8 cellular contexts compared by ENCODE assay signal in the genomic region with DNA sequence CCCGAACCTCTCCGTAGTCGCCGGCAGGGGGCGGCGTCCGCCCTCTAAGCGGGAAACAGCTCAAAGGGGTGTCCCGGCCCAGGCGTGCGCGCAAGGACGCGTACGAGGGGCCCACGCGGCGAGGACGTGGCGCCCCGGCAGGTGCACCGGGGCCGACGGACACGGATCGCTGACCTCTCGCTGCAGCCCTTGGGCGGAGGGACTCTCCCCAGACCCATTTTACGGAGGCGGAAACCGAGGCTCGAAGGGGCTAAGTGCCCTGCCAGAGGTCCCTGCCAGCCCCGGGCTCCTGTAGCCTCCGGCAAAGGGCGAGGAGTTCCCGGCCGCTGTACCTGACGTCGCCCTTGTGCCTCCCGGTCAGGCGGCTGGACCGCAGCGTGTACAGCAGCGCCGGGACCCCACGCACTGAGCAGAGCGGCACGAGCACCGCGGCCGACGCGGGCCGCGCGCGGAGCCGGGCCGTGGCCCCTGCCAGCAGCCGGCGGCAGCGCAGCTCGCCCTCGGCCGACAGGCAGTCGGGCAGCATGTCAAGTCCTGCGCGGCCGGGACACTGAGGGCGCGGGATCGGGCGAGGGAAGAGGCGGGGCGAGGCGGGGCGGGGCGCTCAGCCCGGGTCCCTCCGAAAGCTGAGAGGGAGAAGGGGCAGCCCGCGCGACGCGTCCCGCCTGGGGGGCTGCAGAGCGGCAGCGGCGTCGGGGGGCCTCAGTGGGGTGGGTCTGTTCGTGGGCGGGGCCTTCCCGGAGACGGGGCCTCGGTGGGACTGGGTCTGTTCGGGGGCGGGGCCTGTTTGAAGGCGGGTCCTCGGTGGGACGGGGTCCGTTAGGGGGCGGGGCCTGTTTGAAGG. TPM values are rescaled to one million over a fixed set of nuclear protein-coding genes. Genes with fewer than 3 reads are reported as not detected.
A peak's percentile ranks its signal among the peaks of the same experiment; 100 is the strongest.
DNase-seq lines count a peak whose midpoint lies in the region; ATAC-seq and TF ChIP-seq lines count a peak whose summit lies in the region.

A gene with protein sequence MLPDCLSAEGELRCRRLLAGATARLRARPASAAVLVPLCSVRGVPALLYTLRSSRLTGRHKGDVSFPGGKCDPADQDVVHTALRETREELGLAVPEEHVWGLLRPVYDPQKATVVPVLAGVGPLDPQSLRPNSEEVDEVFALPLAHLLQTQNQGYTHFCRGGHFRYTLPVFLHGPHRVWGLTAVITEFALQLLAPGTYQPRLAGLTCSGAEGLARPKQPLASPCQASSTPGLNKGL (minus strand): TSS at position 552 of the 844 bp plus-strand sequence. CDS start 26 bp downstream, at position 526.

- TF ChIP-seq CTCF in fibroblast of pulmonary artery (IDR thresholded peaks at IDR 0.05; ENCODE audit: low read length, missing control alignments) (peak; percentile 65), nephron progenitor cell (IDR thresholded peaks at IDR 0.05) (peak; percentile 84)

- peak within 1 kb of the TSS; percentile 93 for H3K27ac Mint-ChIP-seq in activated T-helper 2 cell treated with anti-CD3 and anti-CD28 coated beads, Interferon-gamma antibody, Interleukin-2, Interleukin-4, amounts not matched to agents 10 μg/mL and 5 μg/mL and 100 μg/mL, durations not matched to agents 14 hours and 24 hours and 36 hours
- peak within 1 kb of the TSS; percentile 90 for H3K27ac Mint-ChIP-seq in nephron progenitor cell
- peak within 1 kb of the TSS; percentile 84 for H3K27ac Mint-ChIP-seq in stimulated activated naive CD8-positive, alpha-beta T cell treated with anti-CD3 and anti-CD28 coated beads, Interleukin-15, Interleukin-2, amounts not matched to agents 100 ng/mL and 50 ng/mL, for 24 hours

- DNase-seq in D341Med (ENCODE audit: low spot score) (peak; percentile 89), HS-5 (ENCODE audit: low read depth) (peak; percentile 28), RKO (ENCODE audit: low spot score) (peak; percentile 89), fibroblast of pulmonary artery (ENCODE audit: low read depth) (peak; percentile 78), nephron progenitor cell (peak; percentile 99)
- DNase-seq in activated T-helper 2 cell treated with anti-CD3 and anti-CD28 coated beads, Interferon-gamma antibody, Interleukin-2, Interleukin-4, amounts not matched to agents 10 μg/mL and 5 μg/mL and 100 μg/mL, durations not matched to agents 14 hours and 24 hours and 36 hours (ENCODE audit: low spot score) = peak; percentile 85

- no peaks in the 10 kb centered on the region for H3K27me3 Mint-ChIP-seq in activated T-helper 2 cell treated with anti-CD3 and anti-CD28 coated beads, Interferon-gamma antibody, Interleukin-2, Interleukin-4, amounts not matched to agents 10 μg/mL and 5 μg/mL and 100 μg/mL, durations not matched to agents 14 hours and 24 hours and 36 hours (ENCODE audit: low read depth)
- H3K27me3 Mint-ChIP-seq in nephron progenitor cell (ENCODE audit: low read depth, poor library complexity) = no peaks in the 10 kb centered on the region
- no peaks in the 10 kb centered on the region for H3K27me3 Mint-ChIP-seq in stimulated activated naive CD8-positive, alpha-beta T cell treated with anti-CD3 and anti-CD28 coated beads, Interleukin-15, Interleukin-2, amounts not matched to agents 100 ng/mL and 50 ng/mL, for 24 hours

- H3K4me3 Mint-ChIP-seq in activated T-helper 2 cell treated with anti-CD3 and anti-CD28 coated beads, Interferon-gamma antibody, Interleukin-2, Interleukin-4, amounts not matched to agents 10 μg/mL and 5 μg/mL and 100 μg/mL, durations not matched to agents 14 hours and 24 hours and 36 hours (ENCODE audit: low read depth) = peak within 1 kb of the TSS; percentile 85
- peak within 1 kb of the TSS; percentile 90 for H3K4me3 Mint-ChIP-seq in nephron progenitor cell
- peak within 1 kb of the TSS; percentile 84 for H3K4me3 Mint-ChIP-seq in stimulated activated naive CD8-positive, alpha-beta T cell treated with anti-CD3 and anti-CD28 coated beads, Interleukin-15, Interleukin-2, amounts not matched to agents 100 ng/mL and 50 ng/mL, for 24 hours

- no peaks in the 10 kb centered on the region for H3K36me3 Mint-ChIP-seq in activated T-helper 2 cell treated with anti-CD3 and anti-CD28 coated beads, Interferon-gamma antibody, Interleukin-2, Interleukin-4, amounts not matched to agents 10 μg/mL and 5 μg/mL and 100 μg/mL, durations not matched to agents 14 hours and 24 hours and 36 hours (ENCODE audit: low read depth)
- peaks cover 29% of the 10 kb centered on the region for H3K36me3 Mint-ChIP-seq in nephron progenitor cell (ENCODE audit: low read depth)
- peaks cover 7% of the 10 kb centered on the region for H3K36me3 Mint-ChIP-seq in stimulated activated naive CD8-positive, alpha-beta T cell treated with anti-CD3 and anti-CD28 coated beads, Interleukin-15, Interleukin-2, amounts not matched to agents 100 ng/mL and 50 ng/mL, for 24 hours (ENCODE audit: low read depth)

- ATAC-seq in GM19467 (IDR thresholded peaks at IDR 0.05; ENCODE audit: unreplicated experiment) = peak; percentile 47

- H3K4me3 ChIP-seq in fibroblast of pulmonary artery (replicated peaks; ENCODE audit: low read depth, low read length) = peak within 1 kb of the TSS; percentile 70

- peaks cover 9% of the 10 kb centered on the region for H3K4me1 Mint-ChIP-seq in activated T-helper 2 cell treated with anti-CD3 and anti-CD28 coated beads, Interferon-gamma antibody, Interleukin-2, Interleukin-4, amounts not matched to agents 10 μg/mL and 5 μg/mL and 100 μg/mL, durations not matched to agents 14 hours and 24 hours and 36 hours (ENCODE audit: low read depth)
- H3K4me1 Mint-ChIP-seq in nephron progenitor cell = peaks cover 27% of the 10 kb centered on the region
- H3K4me1 Mint-ChIP-seq in stimulated activated naive CD8-positive, alpha-beta T cell treated with anti-CD3 and anti-CD28 coated beads, Interleukin-15, Interleukin-2, amounts not matched to agents 100 ng/mL and 50 ng/mL, for 24 hours (ENCODE audit: low read depth) = peaks cover 10% of the 10 kb centered on the region

- H3K9me3 Mint-ChIP-seq in activated T-helper 2 cell treated with anti-CD3 and anti-CD28 coated beads, Interferon-gamma antibody, Interleukin-2, Interleukin-4, amounts not matched to agents 10 μg/mL and 5 μg/mL and 100 μg/mL, durations not matched to agents 14 hours and 24 hours and 36 hours = no peaks in the 10 kb centered on the region
- H3K9me3 Mint-ChIP-seq in nephron progenitor cell = peaks cover 9% of the 10 kb centered on the region
- no peaks in the 10 kb centered on the region for H3K9me3 Mint-ChIP-seq in stimulated activated naive CD8-positive, alpha-beta T cell treated with anti-CD3 and anti-CD28 coated beads, Interleukin-15, Interleukin-2, amounts not matched to agents 100 ng/mL and 50 ng/mL, for 24 hours

- intact Hi-C loops in activated T-helper 2 cell treated with anti-CD3 and anti-CD28 coated beads, Interferon-gamma antibody, Interleukin-2, Interleukin-4, amounts not matched to agents 10 μg/mL and 5 μg/mL and 100 μg/mL, durations not matched to agents 14 hours and 24 hours and 36 hours (cut with micrococcal nuclease) = loop anchor here (1.0 to 5.0 kb wide), 4 partner anchors 15 to 175 kb away; a partner anchor contains a TSS

RNA-seq across cellular contexts. Expression of the gene that starts here (rescaled TPM):
- total RNA-seq in activated T-helper 2 cell treated with anti-CD3 and anti-CD28 coated beads, Interferon-gamma antibody, Interleukin-2, Interleukin-4, amounts not matched to agents 10 μg/mL and 5 μg/mL and 100 μg/mL, durations not matched to agents 14 hours and 24 hours and 36 hours = 22.2 and 27.9 TPM in 2 replicates

Comparison
In these comparisons a context has a peak if more than half of its experiments do, and no peak if none do; other contexts are left out.
1. Peak in every context shown above with its lines: DNase-seq, ATAC-seq and H3K4me3 ChIP-seq.
2. DNase-seq: peak in every context shown above with its lines; median percentile 99 in nephron progenitor cell; 89 in D341Med; 89 in RKO; 85 in activated T-helper 2 cell treated with anti-CD3 and anti-CD28 coated beads, Interferon-gamma antibody, Interleukin-2, Interleukin-4, amounts not matched to agents 10 μg/mL and 5 μg/mL and 100 μg/mL, durations not matched to agents 14 hours and 24 hours and 36 hours; 78 in fibroblast of pulmonary artery; 28 in HS-5.